In genomic region chr21:29658934-29659203, GRCh38 we compare ENCODE assay signal across 8 cellular contexts.
"Had no signal": no experiment of that assay in that cellular context is flagged by ENCODE, and none has a peak within 500 bp of the region (broad histone marks: within the 10 kb centered on the region; RNA-seq: fewer than 3 reads in every experiment).

No MANE protein-coding gene starts in this region.

- DNase-seq: IMR-90, KBM-7, KG1 had no signal

- FAIRE-seq: HepG2, HTR-8/SVneo had no signal

- H3K27ac ChIP-seq: HL-60, KMS-11 had no signal

- H3K4me2 ChIP-seq: KMS-11 had no signal

- H3K4me3 Mint-ChIP-seq: IgD-negative memory B cell had no signal

- H3K9ac ChIP-seq: KMS-11 had no signal

- ATAC-seq: HepG2 had no signal

- H3K4me1 Mint-ChIP-seq: IgD-negative memory B cell had no signal

- H3K27ac Mint-ChIP-seq: IgD-negative memory B cell had no signal
